11 cellular contexts compared by ENCODE assay signal in genomic region chr6:143368426-143368825, GRCh38.
DNase-seq lines count a peak whose midpoint lies in the region; ATAC-seq, FAIRE-seq and TF ChIP-seq lines count a peak whose summit lies in the region.
"Had no signal": no experiment of that assay in that cellular context is flagged by ENCODE, and none has a peak within 500 bp of the region (broad histone marks: within the 10 kb centered on the region; RNA-seq: fewer than 3 reads in every experiment).

No MANE protein-coding gene starts in this region.

- H3K4me1 ChIP-seq in HepG2 (ENCODE audit: insufficient read depth, low read length) (no peaks in the 10 kb centered on the region), right lobe of liver (no peaks in the 10 kb centered on the region), PC-9 (replicated peaks; ENCODE audit: insufficient read depth) (no peaks in the 10 kb centered on the region), heart left ventricle (no peaks in the 10 kb centered on the region)
- H3K4me1 ChIP-seq: ascending aorta had no signal

- H3K4me3 ChIP-seq in HepG2 (replicated peaks in 1 of 3; ENCODE audit: insufficient read depth in 1 of 3, low read depth in 2 of 3, low read length in 3 of 3) (no peak overlapping the region), right lobe of liver (no peak overlapping the region), PC-9 (no peak overlapping the region), heart left ventricle (no peak overlapping the region)
- H3K4me3 ChIP-seq: ascending aorta had no signal

- H4K20me1 ChIP-seq in HepG2 (ENCODE audit: insufficient read depth, low read length) = no peaks in the 10 kb centered on the region
- H4K20me1 ChIP-seq in PC-9 (ENCODE audit: insufficient read depth) = no peaks in the 10 kb centered on the region

- ATAC-seq in HepG2 (no peak), right lobe of liver (no peak), HG02852 (IDR thresholded peaks at IDR 0.05; ENCODE audit: unreplicated experiment) (peak; percentile 100), heart left ventricle (no peak)

- DNase-seq in HepG2 (ENCODE audit: low spot score) = no peak
- DNase-seq in right lobe of liver = no peak
- DNase-seq in PC-9 = no peak
- DNase-seq in urothelium cell line (ENCODE audit: low spot score) = no peak
- DNase-seq in activated effector memory CD4-positive, alpha-beta T cell treated with Interleukin-2 at 50 U/mL for 16 hours = no peak
- DNase-seq in midbrain (lab: John Stamatoyannopoulos, UW) = no peak
- no peak for DNase-seq in heart left ventricle
- DNase-seq: DMS153; stimulated activated naive CD4-positive, alpha-beta T cell treated with Interleukin-2 at 50 U/mL for 16 hours had no signal

- in situ Hi-C loops in HepG2 (cut with HindIII; ENCODE audit: extremely low pct_ligation_motif_present, low pct_unique_long_range_greater_than_20kb) = no loop called here

- CTCF ChIA-PET in HepG2 (lab: Yijun Ruan, JAX; ENCODE audit: low intra/inter-chr PET ratio, low total read pairs) (no interaction called here), PC-9 (lab: Charles Lee) (no interaction called here)

- WGBS in HepG2 (ENCODE audit: low lambda C conversion rate) = 95% methylated on average over 2 of the region's 2 CpGs
- WGBS in right lobe of liver (ENCODE audit: insufficient coverage, low coverage, low lambda C conversion rate, missing lambda C conversion rate) = 94% methylated on average over 2 of the region's 2 CpGs
- 78 to 92% (median 91%) methylated on average over 2 of the region's 2 CpGs for WGBS in heart left ventricle, 4 donors

- H3K4me2 ChIP-seq in HepG2 (ENCODE audit: low read depth, low read length) (no peak overlapping the region), PC-9 (no peak overlapping the region)

- H2AFZ ChIP-seq in HepG2 (ENCODE audit: low read length) = no peak overlapping the region
- no peak overlapping the region for H2AFZ ChIP-seq in PC-9

- TF ChIP-seq POLR2A in HepG2 (IDR thresholded peaks at IDR 0.05; ENCODE audit: insufficient read depth in 1 of 2, low read depth in 2 of 2, low read length in 2 of 2) = no peak
- TF ChIP-seq POLR2A in right lobe of liver (IDR thresholded peaks at IDR 0.05) = no peak
- no peak for TF ChIP-seq POLR2A in heart left ventricle (IDR thresholded peaks at IDR 0.05)

- BruUV-seq in HepG2 (replicated peaks; lab: Mats Ljungman, UMichigan) = no TSS peak
- BruUV-seq in PC-9 (replicated peaks; lab: Mats Ljungman, UMichigan) = no TSS peak

- H3K9ac ChIP-seq in HepG2 (ENCODE audit: insufficient read depth, low read depth, low read length) = no peak overlapping the region

- H3K27me3 ChIP-seq in HepG2 (ENCODE audit: control insufficient read depth in 1 of 2, insufficient read depth in 2 of 2, low read length in 2 of 2) = no peaks in the 10 kb centered on the region
- no peaks in the 10 kb centered on the region for H3K27me3 ChIP-seq in right lobe of liver
- H3K27me3 ChIP-seq in PC-9 (ENCODE audit: insufficient read depth, low read depth) = no peaks in the 10 kb centered on the region
- H3K27me3 ChIP-seq in heart left ventricle = no peaks in the 10 kb centered on the region
- H3K27me3 ChIP-seq: ascending aorta had no signal

- H3K79me2 ChIP-seq in HepG2 (ENCODE audit: insufficient read depth, low read length) = no peaks in the 10 kb centered on the region
- H3K79me2 ChIP-seq in PC-9 (ENCODE audit: low read depth) = no peaks in the 10 kb centered on the region

- no peaks in the 10 kb centered on the region for H3K9me2 ChIP-seq in PC-9 (ENCODE audit: insufficient read depth)

- POLR2A ChIA-PET in HepG2 (lab: Yijun Ruan, JAX) = no interaction called here
- POLR2A ChIA-PET in PC-9 (lab: Charles Lee; ENCODE audit: unreplicated experiment) = no interaction called here

- H3F3A ChIP-seq in PC-9 (ENCODE audit: insufficient read depth, low read depth) = no peaks in the 10 kb centered on the region

- TF ChIP-seq CTCF in HepG2 (CRISPR knock-in tag; IDR thresholded peaks at IDR 0.05) (no peak), right lobe of liver (IDR thresholded peaks at IDR 0.05) (no peak), PC-9 (conservative IDR thresholded peaks at IDR 0.05) (no peak), heart left ventricle (IDR thresholded peaks at IDR 0.05) (no peak)

- no peak for FAIRE-seq in HepG2 (lab: Jason Lieb, UNC)
- peak; percentile 46 for FAIRE-seq in urothelium cell line (lab: Jason Lieb, UNC)

- intact Hi-C loops in HepG2 (cut with micrococcal nuclease; ENCODE audit: unreplicated experiment) (no loop called here), right lobe of liver (cut with DNase I) (no loop called here), PC-9 (cut with micrococcal nuclease; ENCODE audit: unreplicated experiment) (no loop called here), heart left ventricle (cut with DNase I) (no loop called here)

- H3K36me3 ChIP-seq in HepG2 (replicated peaks in 1 of 2; ENCODE audit: control insufficient read depth in 1 of 2, insufficient read depth in 2 of 2, low read length in 2 of 2) = no peaks in the 10 kb centered on the region
- no peaks in the 10 kb centered on the region for H3K36me3 ChIP-seq in right lobe of liver
- H3K36me3 ChIP-seq in PC-9 (ENCODE audit: low read depth) = no peaks in the 10 kb centered on the region
- no peaks in the 10 kb centered on the region for H3K36me3 ChIP-seq in heart left ventricle
- H3K36me3 ChIP-seq: ascending aorta had no signal

- TF ChIP-seq RAD21 in HepG2 (CRISPR knock-in tag; IDR thresholded peaks at IDR 0.05) = no peak

- no peak for TF ChIP-seq EP300 in HepG2 (IDR thresholded peaks at IDR 0.05; ENCODE audit: low read depth in 2 of 2, low read length in 2 of 2)
- no peak for TF ChIP-seq EP300 in HepG2 (CRISPR knock-in tag; IDR thresholded peaks at IDR 0.05; ENCODE audit: borderline replicate concordance)

- H3K9me3 ChIP-seq in HepG2 (ENCODE audit: low read length) (no peaks in the 10 kb centered on the region), right lobe of liver (no peaks in the 10 kb centered on the region), PC-9 (ENCODE audit: insufficient read depth, low read depth) (no peaks in the 10 kb centered on the region), heart left ventricle (no peaks in the 10 kb centered on the region)
- H3K9me3 ChIP-seq: ascending aorta had no signal

- H3K27ac ChIP-seq in HepG2 (ENCODE audit: extremely low read length, insufficient read depth, low read length) (no peak overlapping the region), right lobe of liver (no peak overlapping the region), PC-9 (peak overlapping the region; percentile 9; the same call in 1 of the 2 replicates), heart left ventricle (no peak overlapping the region)
- H3K27ac ChIP-seq: ascending aorta had no signal

TF ChIP-seq in HepG2, 621 proteins besides CTCF, POLR2A, EP300 and RAD21:
- TF ChIP-seq SAFB2 (CRISPR knock-in tag; IDR thresholded peaks at IDR 0.05; ENCODE audit: borderline replicate concordance, low read depth) = no peak
- 0 out of 2 replicates have a peak, but pooled peaks have one; percentile 5 for TF ChIP-seq ATF7 (IDR thresholded peaks at IDR 0.05)
- TF ChIP-seq ATF7 (CRISPR knock-in tag; IDR thresholded peaks at IDR 0.05) = no peak
TF ChIP-seq in HepG2: peak in this region for 1.
